11 cellular contexts compared by ENCODE assay signal in genomic region chr12:26088999-26089398, GRCh38. TPM values are rescaled to one million over a fixed set of nuclear protein-coding genes. Genes with fewer than 3 reads are reported as not detected.
A peak's percentile ranks its signal among the peaks of the same experiment; 100 is the strongest.
DNase-seq lines count a peak whose midpoint lies in the region; ATAC-seq, FAIRE-seq and TF ChIP-seq lines count a peak whose summit lies in the region.
"Had no signal": no experiment of that assay in that cellular context is flagged by ENCODE, and none has a peak within 500 bp of the region (broad histone marks: within the 10 kb centered on the region; RNA-seq: fewer than 3 reads in every experiment).

No MANE protein-coding gene starts in this region.

- TF ChIP-seq CTCF in GM12873 (IDR thresholded peaks at IDR 0.05; ENCODE audit: insufficient read depth, low read depth, low read length, missing control alignments) = peak; percentile 10

- ATAC-seq in GM19438 (IDR thresholded peaks at IDR 0.05; ENCODE audit: low read depth, unreplicated experiment) (peak; percentile 97), HG03039 (IDR thresholded peaks at IDR 0.05; ENCODE audit: unreplicated experiment) (peak; percentile 98)

- DNase-seq in RPMI8226 (peak; percentile 93), NCI-H2081 (lab: John Stamatoyannopoulos, UW) (no peak), frontal cortex (ENCODE audit: low spot score in 2 of 2) (no peak), HCEC 1CT (no peak), foreskin melanocyte (no peak)
- DNase-seq: activated CD4-positive, alpha-beta T cell treated with anti-CD3 and anti-CD28 coated beads, Interleukin-2, amount 10 ng/mL, durations not matched to agents 7 days and 5 days; hypothalamus; NCI-H748 treated with DMSO at 0.1 percent for 48 hours had no signal

- no peak for FAIRE-seq in frontal cortex (lab: Jason Lieb, UNC)

RNA-seq across cellular contexts. Expression of gene BHLHE41, which starts 35.8 kb away (rescaled TPM):
- 0.41 TPM for total RNA-seq in frontal cortex
- total RNA-seq: activated CD4-positive, alpha-beta T cell treated with anti-CD3 and anti-CD28 coated beads, Interleukin-2, amount 10 ng/mL, durations not matched to agents 7 days and 5 days had no signal
